Comparison of ENCODE assay signal across 8 cellular contexts in genomic region chr2:2777876-2778275, GRCh38.
"Had no signal": no experiment of that assay in that cellular context is flagged by ENCODE, and none has a peak within 500 bp of the region (broad histone marks: within the 10 kb centered on the region; RNA-seq: fewer than 3 reads in every experiment).

No MANE protein-coding gene starts in this region.

- H3K4me2 ChIP-seq: GM23338 had no signal

- FAIRE-seq: HTR-8/SVneo, K562 had no signal

- H3K4me1 ChIP-seq: HAP-1 had no signal

- ATAC-seq: GM23338, HCT116, K562 had no signal

- H3K4me3 ChIP-seq: GM23338, HAP-1, K562 had no signal

- H3K36me3 ChIP-seq: HAP-1 had no signal

- DNase-seq: H7, HFFc6, IMR-90 had no signal

- H2AFZ ChIP-seq: GM23338 had no signal

- H3K9me3 ChIP-seq: HAP-1 had no signal
